In the genomic region with DNA sequence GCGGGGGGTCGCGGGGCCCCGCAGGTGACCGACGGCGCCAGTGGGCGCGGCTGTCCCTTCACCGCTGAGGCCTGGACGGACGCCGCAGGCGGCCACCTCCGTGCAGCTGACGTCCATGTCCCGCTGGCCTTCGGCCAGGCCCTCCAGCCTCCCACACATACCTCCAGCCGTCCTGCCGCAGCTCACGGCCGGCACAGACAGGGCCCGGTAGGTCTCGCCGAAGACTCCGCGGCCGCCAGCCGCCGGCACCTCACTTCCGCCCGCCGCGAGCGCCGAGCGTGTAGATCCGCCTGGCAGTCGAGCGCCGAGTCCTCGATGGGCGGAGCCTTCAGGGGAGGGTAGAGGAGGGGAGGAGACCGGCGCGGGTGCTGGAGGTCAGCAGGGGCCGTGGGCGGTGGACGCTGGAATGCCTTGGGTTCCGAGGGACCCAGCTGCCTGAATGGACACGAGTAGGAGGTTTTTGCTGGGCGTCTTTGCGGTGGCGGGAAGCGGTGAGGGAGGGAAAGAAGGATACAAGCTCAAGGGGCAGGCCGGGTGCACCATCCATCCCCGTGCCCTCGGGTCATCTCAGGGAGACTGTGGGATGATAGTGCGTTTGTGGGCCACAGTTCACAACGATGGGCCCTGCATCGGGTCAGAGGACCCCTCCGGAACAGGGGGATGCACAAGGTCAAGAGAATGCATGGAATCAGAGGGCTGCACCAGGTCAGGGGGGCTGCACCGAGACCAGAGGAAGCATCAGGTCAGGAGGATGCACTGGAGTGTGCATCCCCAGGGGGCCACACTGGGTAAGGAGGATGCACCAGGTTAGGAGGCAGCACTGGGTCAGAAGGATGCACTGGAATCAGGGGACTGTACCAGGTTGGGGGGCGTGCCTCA, we compare ENCODE assay signal across 8 cellular contexts.
DNase-seq lines count a peak whose midpoint lies in the region; ATAC-seq lines count a peak whose summit lies in the region.

A gene with protein sequence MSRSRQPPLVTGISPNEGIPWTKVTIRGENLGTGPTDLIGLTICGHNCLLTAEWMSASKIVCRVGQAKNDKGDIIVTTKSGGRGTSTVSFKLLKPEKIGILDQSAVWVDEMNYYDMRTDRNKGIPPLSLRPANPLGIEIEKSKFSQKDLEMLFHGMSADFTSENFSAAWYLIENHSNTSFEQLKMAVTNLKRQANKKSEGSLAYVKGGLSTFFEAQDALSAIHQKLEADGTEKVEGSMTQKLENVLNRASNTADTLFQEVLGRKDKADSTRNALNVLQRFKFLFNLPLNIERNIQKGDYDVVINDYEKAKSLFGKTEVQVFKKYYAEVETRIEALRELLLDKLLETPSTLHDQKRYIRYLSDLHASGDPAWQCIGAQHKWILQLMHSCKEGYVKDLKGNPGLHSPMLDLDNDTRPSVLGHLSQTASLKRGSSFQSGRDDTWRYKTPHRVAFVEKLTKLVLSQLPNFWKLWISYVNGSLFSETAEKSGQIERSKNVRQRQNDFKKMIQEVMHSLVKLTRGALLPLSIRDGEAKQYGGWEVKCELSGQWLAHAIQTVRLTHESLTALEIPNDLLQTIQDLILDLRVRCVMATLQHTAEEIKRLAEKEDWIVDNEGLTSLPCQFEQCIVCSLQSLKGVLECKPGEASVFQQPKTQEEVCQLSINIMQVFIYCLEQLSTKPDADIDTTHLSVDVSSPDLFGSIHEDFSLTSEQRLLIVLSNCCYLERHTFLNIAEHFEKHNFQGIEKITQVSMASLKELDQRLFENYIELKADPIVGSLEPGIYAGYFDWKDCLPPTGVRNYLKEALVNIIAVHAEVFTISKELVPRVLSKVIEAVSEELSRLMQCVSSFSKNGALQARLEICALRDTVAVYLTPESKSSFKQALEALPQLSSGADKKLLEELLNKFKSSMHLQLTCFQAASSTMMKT (minus strand): TSS at position 282 of the 879 bp plus-strand sequence. CDS start 55,321 bp downstream, outside the sequence.

- in situ Hi-C loops in ACHN (cut with HindIII; ENCODE audit: low pct_ligation_motif_present, low pct_unique_long_range_greater_than_20kb, low sequenced_read_pairs): no loop called here

- ATAC-seq in GM18520 (IDR thresholded peaks at IDR 0.05; ENCODE audit: unreplicated experiment) (peak; percentile 86), HG03045 (IDR thresholded peaks at IDR 0.05; ENCODE audit: unreplicated experiment) (peak; percentile 89)

- peak; percentile 85 for DNase-seq in ACHN
- DNase-seq in NCI-H2196 treated with DMSO at 0.1 percent for 48 hours (lab: John Stamatoyannopoulos, UW; ENCODE audit: unreplicated experiment): peak; percentile 62
- peak; percentile 73 for DNase-seq in activated CD4-positive, CD25-positive, alpha-beta regulatory T cell treated with anti-CD3 and anti-CD28 coated beads, Interleukin-2, amount 50 U/mL, for 16 hours (ENCODE audit: low read depth, low spot score)
- DNase-seq in central memory CD4-positive, alpha-beta T cell: peak; percentile 80
- DNase-seq in islet precursor cell: peak; percentile 95
- DNase-seq in stimulated activated CD4-positive, alpha-beta T cell treated with anti-CD3 and anti-CD28 coated beads, Interleukin-12 subunit alpha, Interleukin-12 subunit beta, amount 100 ng/mL, for 4 hours: peak; percentile 83

Comparison
In these comparisons a context has a peak if more than half of its experiments do, and no peak if none do; other contexts are left out.
1. Peak in every context shown above with its lines: DNase-seq and ATAC-seq.